15 cellular contexts compared by ENCODE assay signal in genomic region chr2:67213677-67214402, GRCh38.
DNase-seq lines count a peak whose midpoint lies in the region; ATAC-seq, FAIRE-seq and TF ChIP-seq lines count a peak whose summit lies in the region.
"Had no signal": no experiment of that assay in that cellular context is flagged by ENCODE, and none has a peak within 500 bp of the region (broad histone marks: within the 10 kb centered on the region; RNA-seq: fewer than 3 reads in every experiment).

No MANE protein-coding gene starts in this region.

- H3K27ac Mint-ChIP-seq in naive thymus-derived CD4-positive, alpha-beta T cell, result no peak overlapping the region
- H3K27ac Mint-ChIP-seq: H9 had no signal

- 86 to 93% (median 91%) methylated on average over 2 of the region's 2 CpGs for WGBS in stomach, 5 donors

- no peak overlapping the region for H3K4me3 ChIP-seq in naive thymus-derived CD4-positive, alpha-beta T cell (ENCODE audit: low read length)
- no peak overlapping the region for H3K4me3 ChIP-seq in stomach
- H3K4me3 ChIP-seq: BLaER1 had no signal

- H3K4me3 Mint-ChIP-seq in naive thymus-derived CD4-positive, alpha-beta T cell, result no peak overlapping the region
- H3K4me3 Mint-ChIP-seq: H9 had no signal

- DNase-seq in HTR-8/SVneo (ENCODE audit: insufficient read length, low spot score) (no peak), stomach (no peak), UCSD-AML1 (lab: John Stamatoyannopoulos, UW; ENCODE audit: unreplicated experiment) (no peak), caudate nucleus (lab: John Stamatoyannopoulos, UW) (no peak), DMS79 treated with DMSO at 0.1 percent for 48 hours (lab: John Stamatoyannopoulos, UW) (no peak)
- no peak for DNase-seq in naive thymus-derived CD4-positive, alpha-beta T cell
- DNase-seq: DMS153, H9, NCI-H1092, NCI-H1694 treated with DMSO at 0.1 percent for 48 hours, NCI-H446, NCI-H748 treated with DMSO at 0.1 percent for 48 hours, PC-3 had no signal

- TF ChIP-seq CTCF in stomach (IDR thresholded peaks at IDR 0.05), result no peak

- H3K27me3 Mint-ChIP-seq in naive thymus-derived CD4-positive, alpha-beta T cell, result peaks cover 0 to 18% (median 7%) of the 10 kb centered on the region in 5 donors

- H3K27ac ChIP-seq in naive thymus-derived CD4-positive, alpha-beta T cell (ENCODE audit: low read depth, low read length), result no peak overlapping the region
- peak overlapping the region in 3 of 5 donors; percentile 62 to 78 (median 75) for H3K27ac ChIP-seq in stomach
- no peak overlapping the region for H3K27ac ChIP-seq in caudate nucleus (ENCODE audit: low read depth, low read length)
- H3K27ac ChIP-seq: BLaER1 had no signal

- TF ChIP-seq POLR2A in stomach (IDR thresholded peaks at IDR 0.05), result no peak

- H3K36me3 ChIP-seq in naive thymus-derived CD4-positive, alpha-beta T cell (ENCODE audit: control insufficient read depth in 2 of 3, insufficient read depth in 3 of 3, low read length in 3 of 3), result no peaks in the 10 kb centered on the region
- no peaks in the 10 kb centered on the region for H3K36me3 ChIP-seq in stomach
- H3K36me3 ChIP-seq: BLaER1 had no signal

- TF ChIP-seq EP300 in stomach (IDR thresholded peaks at IDR 0.05), result no peak

- H3K27me3 ChIP-seq in naive thymus-derived CD4-positive, alpha-beta T cell (ENCODE audit: control insufficient read depth in 2 of 2, insufficient read depth in 2 of 2, low read length in 2 of 2), result no peaks in the 10 kb centered on the region
- no peaks in the 10 kb centered on the region for H3K27me3 ChIP-seq in stomach
- H3K27me3 ChIP-seq: BLaER1 had no signal

- ATAC-seq in esophagus mucosa, result peak; percentile 15
- ATAC-seq in naive thymus-derived CD4-positive, alpha-beta T cell, result peak; percentile 47
- ATAC-seq: PC-3 had no signal

- peaks cover 0 to 15% (median 5%) of the 10 kb centered on the region in 11 donors for H3K9me3 Mint-ChIP-seq in naive thymus-derived CD4-positive, alpha-beta T cell

- intact Hi-C loops in naive thymus-derived CD4-positive, alpha-beta T cell (cut with micrococcal nuclease), result no loop called here
- intact Hi-C loops in stomach (cut with DNase I; ENCODE audit: low total_unique reads), result no loop called here

- POLR2A ChIA-PET in naive thymus-derived CD4-positive, alpha-beta T cell (lab: Charles Lee), result no interaction called here

- peaks cover 0 to 5% (median 0%) of the 10 kb centered on the region in 3 experiments for H3K9me3 ChIP-seq in naive thymus-derived CD4-positive, alpha-beta T cell (ENCODE audit: control insufficient read depth in 2 of 3, low read length in 3 of 3)
- H3K9me3 ChIP-seq in stomach, result no peaks in the 10 kb centered on the region
- H3K9me3 ChIP-seq: BLaER1 had no signal

- CTCF ChIA-PET in naive thymus-derived CD4-positive, alpha-beta T cell (lab: Charles Lee), result no interaction called here

- no peaks in the 10 kb centered on the region for H3K36me3 Mint-ChIP-seq in naive thymus-derived CD4-positive, alpha-beta T cell

- no peaks in the 10 kb centered on the region for H3K4me1 Mint-ChIP-seq in naive thymus-derived CD4-positive, alpha-beta T cell

- peak; percentile 98 for FAIRE-seq in HTR-8/SVneo (lab: Jason Lieb, UNC)

- no peaks in the 10 kb centered on the region for H3K4me1 ChIP-seq in naive thymus-derived CD4-positive, alpha-beta T cell (ENCODE audit: control insufficient read depth in 2 of 2, insufficient read depth in 2 of 2, low read length in 2 of 2)
- peaks cover 0 to 21% (median 5%) of the 10 kb centered on the region in 4 donors for H3K4me1 ChIP-seq in stomach
- H3K4me1 ChIP-seq: BLaER1 had no signal

Comparison
In these comparisons a context has a peak if more than half of its experiments do, and no peak if none do; other contexts are left out.
1. H3K27ac ChIP-seq: peak in stomach (3 of 5); none in naive thymus-derived CD4-positive, alpha-beta T cell (single experiment) and caudate nucleus (single experiment).